Comparison of ENCODE assay signal across 1 cellular context in genomic region chr2:148027822-148028221, GRCh38.
TF ChIP-seq lines count a peak whose summit lies in the region.

No MANE protein-coding gene starts in this region.

TF ChIP-seq in SK-N-SH, 30 proteins besides CTCF, POLR2A, EP300 and RAD21 (continued from another document):
- TF ChIP-seq REST (IDR thresholded peaks at IDR 0.05; ENCODE audit: low read depth, low read length) (no peak), RXRA (IDR thresholded peaks at IDR 0.05; ENCODE audit: borderline replicate concordance, low read depth) (no peak), GATA2 (CRISPR knock-in tag; IDR thresholded peaks at IDR 0.05) (no peak)
